15 cellular contexts compared by ENCODE assay signal in the genomic region with DNA sequence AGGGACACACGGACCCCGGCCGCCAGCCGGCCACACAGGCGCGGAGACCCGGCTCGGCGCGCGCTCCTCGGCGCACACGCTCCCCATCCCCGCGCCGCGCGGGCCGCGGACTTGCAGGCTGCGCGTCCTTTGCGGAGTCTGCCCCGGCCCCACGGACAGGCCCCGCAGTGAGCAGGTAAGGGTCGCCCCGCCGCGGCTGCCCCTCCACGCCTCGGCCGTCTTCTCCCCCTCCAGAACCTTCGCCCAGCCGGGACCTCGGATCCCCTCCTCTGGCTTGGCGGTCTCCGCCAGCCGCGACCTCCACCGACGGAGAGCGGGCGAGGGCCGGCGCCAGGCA. TPM values are rescaled to one million over a fixed set of nuclear protein-coding genes. Genes with fewer than 3 reads are reported as not detected.
DNase-seq lines count a peak whose midpoint lies in the region; ATAC-seq and TF ChIP-seq lines count a peak whose summit lies in the region.
"Had no signal": no experiment of that assay in that cellular context is flagged by ENCODE, and none has a peak within 500 bp of the region (broad histone marks: within the 10 kb centered on the region; RNA-seq: fewer than 3 reads in every experiment).

No MANE protein-coding gene starts in this region.

- H3K36me3 ChIP-seq in BLaER1 treated with 17β-estradiol and CSF1 and Interleukin-3, amounts not matched to agents 10 nM and 100 nM: no peaks in the 10 kb centered on the region
- no peaks in the 10 kb centered on the region for H3K36me3 ChIP-seq in adipocyte (ENCODE audit: control insufficient read depth, insufficient read depth, low read length, severe bottlenecking)
- no peaks in the 10 kb centered on the region for H3K36me3 ChIP-seq in rectal smooth muscle tissue (ENCODE audit: control insufficient read depth, insufficient read depth, low read length)

- no peak for ATAC-seq in GM19023 (IDR thresholded peaks at IDR 0.05; ENCODE audit: unreplicated experiment)

- no peak for DNase-seq in adipocyte (ENCODE audit: low read depth)
- no peak for DNase-seq in HFFc6
- DNase-seq in AML-193 (lab: John Stamatoyannopoulos, UW): no peak
- no peak for DNase-seq in activated CD4-positive, alpha-beta T cell treated with anti-CD3 and anti-CD28 coated beads, Interleukin-2, amount 50 U/mL, for 48 hours
- DNase-seq: activated CD4-positive, alpha-beta T cell treated with anti-CD3 and anti-CD28 coated beads for 4 hours; GDM1; NCI-H2107; T-helper 1 cell had no signal

- H3K27ac ChIP-seq in BLaER1 treated with 17β-estradiol and CSF1 and Interleukin-3, amounts not matched to agents 10 nM and 100 nM: no peak overlapping the region
- H3K27ac ChIP-seq in rectal smooth muscle tissue (ENCODE audit: low read depth, low read length): no peak overlapping the region
- H3K27ac ChIP-seq: C4-2B had no signal

- no peak overlapping the region for H3K4me3 Mint-ChIP-seq in HFFc6

- peak overlapping the region; percentile 11 to 59 (median 46); a peak in 19 of 22 replicates for H3K4me2 ChIP-seq in BLaER1 treated with 17β-estradiol and CSF1 and Interleukin-3, amounts not matched to agents 10 nM and 100 nM

- H3K4me1 ChIP-seq in BLaER1 treated with 17β-estradiol and CSF1 and Interleukin-3, amounts not matched to agents 10 nM and 100 nM: peaks cover 0 to 8% (median 0%) of the 10 kb centered on the region in 10 experiments; a peak in 3 of 20 replicates
- H3K4me1 ChIP-seq in adipocyte (ENCODE audit: control insufficient read depth, insufficient read depth, low read length) (no peaks in the 10 kb centered on the region), rectal smooth muscle tissue (ENCODE audit: control insufficient read depth, insufficient read depth, low read length) (no peaks in the 10 kb centered on the region)

- H3K27ac Mint-ChIP-seq in HFFc6: no peak overlapping the region

- no peaks in the 10 kb centered on the region for H3K4me1 Mint-ChIP-seq in HFFc6 (ENCODE audit: low read depth)

- no peak overlapping the region for H3K9ac ChIP-seq in BLaER1 treated with 17β-estradiol and CSF1 and Interleukin-3, amounts not matched to agents 10 nM and 100 nM
- no peak overlapping the region for H3K9ac ChIP-seq in adipocyte (ENCODE audit: low read length)
- H3K9ac ChIP-seq in rectal smooth muscle tissue (ENCODE audit: low read length): no peak overlapping the region

- no peaks in the 10 kb centered on the region for H3K36me3 Mint-ChIP-seq in HFFc6 (ENCODE audit: low read depth)

- H3K27me3 Mint-ChIP-seq in HFFc6 (ENCODE audit: insufficient read depth): peaks cover 41% of the 10 kb centered on the region

- no peaks in the 10 kb centered on the region for H3K9me3 Mint-ChIP-seq in HFFc6

- H3K9me3 ChIP-seq in BLaER1 treated with 17β-estradiol and CSF1 and Interleukin-3, amounts not matched to agents 10 nM and 100 nM (replicated peaks in 1 of 11): peaks cover 0 to 6% (median 0%) of the 10 kb centered on the region in 11 experiments; a peak in 4 of 22 replicates
- no peaks in the 10 kb centered on the region for H3K9me3 ChIP-seq in adipocyte (ENCODE audit: control insufficient read depth, low read length)

- H3K27me3 ChIP-seq in BLaER1 treated with 17β-estradiol and CSF1 and Interleukin-3, amounts not matched to agents 10 nM and 100 nM: peaks cover 55 to 71% (median 59%) of the 10 kb centered on the region in 11 experiments
- H3K27me3 ChIP-seq in adipocyte (replicated peaks; ENCODE audit: control insufficient read depth, insufficient read depth, low read length) (peaks cover 32% of the 10 kb centered on the region), rectal smooth muscle tissue (ENCODE audit: control insufficient read depth, insufficient read depth, low read length) (peaks cover 3% of the 10 kb centered on the region)

- peak overlapping the region in 4 of 10 experiments; percentile 21 to 52 (median 34); a peak in 7 of 20 replicates for H3K4me3 ChIP-seq in BLaER1 treated with 17β-estradiol and CSF1 and Interleukin-3, amounts not matched to agents 10 nM and 100 nM
- H3K4me3 ChIP-seq in adipocyte (ENCODE audit: low read length) (peak overlapping the region; percentile 56), iPS-11a (ENCODE audit: low read depth, low read length) (peak overlapping the region; percentile 51), rectal smooth muscle tissue (ENCODE audit: low read length) (peak overlapping the region; percentile 36)

- H4K20me1 ChIP-seq in BLaER1 treated with 17β-estradiol and CSF1 and Interleukin-3, amounts not matched to agents 10 nM and 100 nM: peaks cover 0 to 16% (median 0%) of the 10 kb centered on the region in 11 experiments; a peak in 5 of 22 replicates

- TF ChIP-seq CTCF in HFFc6 (IDR thresholded peaks at IDR 0.05): no peak

RNA-seq across cellular contexts. Expression of gene ADCYAP1R1, which starts 0.4 kb away (rescaled TPM):
- total RNA-seq in HFFc6 (2021; fragmentation: NEBNext Ultra II Directional; extraction: Animal tissue kit (Norgen Biotek cat#: 25700)): under 1 TPM in 1 of 6 experiments, not detected in 5; 0.03 TPM
- total RNA-seq: kidney epithelial cell, OCI-LY7 had no signal
